ENCODE assay signal across 8 cellular contexts in the genomic region with DNA sequence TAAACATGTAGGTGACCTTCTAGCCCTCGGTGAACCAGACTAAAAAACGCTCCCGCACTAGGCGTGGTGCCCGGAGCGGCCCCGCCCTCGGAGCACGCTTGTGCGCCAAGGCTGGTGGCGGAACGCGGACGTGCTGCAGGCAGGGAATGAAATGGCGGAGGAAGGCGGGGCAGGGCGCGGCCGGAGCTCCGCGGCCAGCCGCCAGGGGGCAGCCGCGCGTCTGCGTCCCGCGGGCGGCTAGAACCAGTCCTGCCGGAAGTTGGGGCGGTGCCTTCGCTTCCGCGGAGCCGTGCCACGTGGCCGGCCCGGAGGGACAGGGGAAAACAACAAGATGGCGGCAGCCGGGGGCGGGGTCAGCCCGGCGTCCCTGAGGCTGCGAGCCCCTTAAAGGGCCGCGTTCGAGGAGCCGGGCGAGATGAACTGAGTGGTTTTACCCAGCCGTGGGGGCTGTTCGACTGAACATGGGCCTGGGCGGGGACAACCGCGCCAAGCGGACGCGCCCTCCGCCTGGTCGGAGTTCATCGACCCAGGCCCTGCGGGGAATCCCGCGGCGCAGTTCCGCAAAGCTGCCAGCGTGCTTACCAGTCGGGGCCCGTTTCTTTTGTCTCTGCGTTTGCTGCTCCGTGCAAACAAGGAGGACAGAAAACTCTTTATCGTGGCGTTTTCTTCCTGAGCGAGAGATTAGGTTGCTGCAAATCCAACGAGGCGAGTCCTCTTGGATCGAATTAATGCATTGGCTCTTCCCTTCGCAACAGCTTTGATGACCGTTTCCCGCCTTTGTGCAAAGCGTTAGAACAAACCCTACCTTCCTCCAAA.
DNase-seq lines count a peak whose midpoint lies in the region; ATAC-seq and TF ChIP-seq lines count a peak whose summit lies in the region.

No MANE protein-coding gene starts in this region.

- peak; percentile 91 for DNase-seq in NCI-H1105 (lab: John Stamatoyannopoulos, UW)
- DNase-seq in SKM-1 (lab: John Stamatoyannopoulos, UW; ENCODE audit: unreplicated experiment): peak; percentile 96
- DNase-seq in activated naive CD8-positive, alpha-beta T cell treated with anti-CD3 and anti-CD28 coated beads, Interleukin-2, amount 10 ng/mL, durations not matched to agents 7 days and 5 days: peak; percentile 99
- DNase-seq in Right ventricle myocardium superior: peak; percentile 99
- peak; percentile 95 to 96 for DNase-seq in tibial nerve (ENCODE audit: low spot score in 2 of 2)

- peak overlapping the region; percentile 99 for H3K27ac ChIP-seq in parathyroid adenoma
- H3K27ac ChIP-seq in tibial nerve: peak overlapping the region; percentile 93 to 98 (median 96)

- H3K79me2 ChIP-seq in parathyroid adenoma: peaks cover 3% of the 10 kb centered on the region

- H3K36me3 ChIP-seq in parathyroid adenoma (ENCODE audit: control insufficient read depth, insufficient read depth, low read length) (no peaks in the 10 kb centered on the region), tibial nerve (no peaks in the 10 kb centered on the region)

- peaks cover 5% of the 10 kb centered on the region for H3K36me3 Mint-ChIP-seq in activated naive CD8-positive, alpha-beta T cell treated with anti-CD3 and anti-CD28 coated beads, Interleukin-2, amount 10 ng/mL, durations not matched to agents 7 days and 5 days

- 0 to 1% methylated on average over 51 to 75 of the region's 80 CpGs for WGBS in tibial nerve, 2 donors

- peak overlapping the region; percentile 88 for H3K4me2 ChIP-seq in parathyroid adenoma (ENCODE audit: low read length)

- intact Hi-C loops in Right ventricle myocardium superior (cut with DNase I): loop anchor here (2.0 kb wide), 2 partner anchors 74 to 110 kb away; no protein-coding TSS in a partner anchor

- H3K27ac Mint-ChIP-seq in activated naive CD8-positive, alpha-beta T cell treated with anti-CD3 and anti-CD28 coated beads, Interleukin-2, amount 10 ng/mL, durations not matched to agents 7 days and 5 days: peak overlapping the region; percentile 85

- TF ChIP-seq POLR2A in tibial nerve (IDR thresholded peaks at IDR 0.05): peak; percentile 68 to 89

- no peaks in the 10 kb centered on the region for H3K27me3 ChIP-seq in parathyroid adenoma (ENCODE audit: control insufficient read depth, insufficient read depth, low read length)
- no peaks in the 10 kb centered on the region for H3K27me3 ChIP-seq in tibial nerve

- POLR2A ChIA-PET in activated naive CD8-positive, alpha-beta T cell treated with anti-CD3 and anti-CD28 coated beads, Interleukin-2, amount 10 ng/mL, durations not matched to agents 7 days and 5 days (lab: Charles Lee): interaction anchor here (0.7 to 7.3 kb wide), 27 partner anchors 8 to 1962 kb away, joined by 3 to 498 read pairs (median 13); a partner anchor contains a TSS

- H2AFZ ChIP-seq in parathyroid adenoma: peak overlapping the region; percentile 85

- TF ChIP-seq CTCF in GM12873 (IDR thresholded peaks at IDR 0.05; ENCODE audit: insufficient read depth, low read depth, low read length, missing control alignments) (peak; percentile 87), parathyroid adenoma (IDR thresholded peaks at IDR 0.05) (peak; percentile 89), tibial nerve (IDR thresholded peaks at IDR 0.05) (peak; percentile 93 to 100 (median 100))

- peak overlapping the region; percentile 92 for H3K4me3 Mint-ChIP-seq in activated naive CD8-positive, alpha-beta T cell treated with anti-CD3 and anti-CD28 coated beads, Interleukin-2, amount 10 ng/mL, durations not matched to agents 7 days and 5 days

- no peak overlapping the region for H3K9ac ChIP-seq in parathyroid adenoma

- H3K4me1 Mint-ChIP-seq in activated naive CD8-positive, alpha-beta T cell treated with anti-CD3 and anti-CD28 coated beads, Interleukin-2, amount 10 ng/mL, durations not matched to agents 7 days and 5 days: peaks cover 30% of the 10 kb centered on the region

- H3K9me3 ChIP-seq in parathyroid adenoma (ENCODE audit: control insufficient read depth, low read length) (no peaks in the 10 kb centered on the region), tibial nerve (no peaks in the 10 kb centered on the region)

- peaks cover 7% of the 10 kb centered on the region for H3K4me1 ChIP-seq in parathyroid adenoma
- peaks cover 0 to 54% (median 28%) of the 10 kb centered on the region in 4 donors for H3K4me1 ChIP-seq in tibial nerve

- H3K9me3 Mint-ChIP-seq in activated naive CD8-positive, alpha-beta T cell treated with anti-CD3 and anti-CD28 coated beads, Interleukin-2, amount 10 ng/mL, durations not matched to agents 7 days and 5 days: no peaks in the 10 kb centered on the region

- H3K27me3 Mint-ChIP-seq in activated naive CD8-positive, alpha-beta T cell treated with anti-CD3 and anti-CD28 coated beads, Interleukin-2, amount 10 ng/mL, durations not matched to agents 7 days and 5 days: no peaks in the 10 kb centered on the region

- ATAC-seq in HG02678 (IDR thresholded peaks at IDR 0.05; ENCODE audit: unreplicated experiment) (peak; percentile 78), Right ventricle myocardium superior (ENCODE audit: poor library complexity) (peak; percentile 89)
- ATAC-seq in activated naive CD8-positive, alpha-beta T cell treated with anti-CD3 and anti-CD28 coated beads, Interleukin-2, amount 10 ng/mL, durations not matched to agents 7 days and 5 days (ENCODE audit: low read depth): peak; percentile 85

- TF ChIP-seq EP300 in tibial nerve (IDR thresholded peaks at IDR 0.05): peak; percentile 87 to 98

- peak overlapping the region; percentile 79 for H3K4me3 ChIP-seq in parathyroid adenoma (ENCODE audit: low read depth, low read length)
- peak overlapping the region; percentile 45 to 66 (median 59) for H3K4me3 ChIP-seq in tibial nerve

Comparison
In these comparisons a context has a peak if more than half of its experiments do, and no peak if none do; other contexts are left out.
1. Peak in every context shown above with its lines: DNase-seq, ATAC-seq, H3K4me3 ChIP-seq and H3K27ac ChIP-seq.